In the genomic region with DNA sequence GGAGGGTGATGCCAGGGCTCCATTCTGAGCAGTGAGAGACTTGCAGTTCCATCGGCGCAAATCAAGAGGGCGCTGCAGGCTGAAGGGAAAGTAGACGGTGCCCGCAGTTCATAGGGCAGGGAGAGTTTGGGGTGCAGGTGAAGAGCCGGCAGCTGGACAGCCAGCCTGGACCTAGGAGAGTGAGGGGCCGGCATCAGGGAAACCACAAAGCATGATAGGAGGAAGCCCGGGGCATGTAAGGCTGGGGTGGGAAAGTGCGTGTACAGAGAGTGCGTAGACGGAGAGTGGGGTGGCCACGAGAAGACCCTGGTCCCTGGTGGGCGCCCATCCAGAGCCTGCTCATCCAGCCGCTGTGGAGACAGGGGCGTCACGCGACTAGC, we compare ENCODE assay signal across 10 cellular contexts.
DNase-seq lines count a peak whose midpoint lies in the region; ATAC-seq and TF ChIP-seq lines count a peak whose summit lies in the region.
"Had no signal": no experiment of that assay in that cellular context is flagged by ENCODE, and none has a peak within 500 bp of the region (broad histone marks: within the 10 kb centered on the region; RNA-seq: fewer than 3 reads in every experiment).

No MANE protein-coding gene starts in this region.

- POLR2A ChIA-PET in activated CD8-positive, alpha-beta T cell treated with anti-CD3 and anti-CD28 coated beads for 36 hours (lab: Charles Lee), result interaction anchor here (2.1 to 3.5 kb wide), 2 partner anchors 13 to 33 kb away, joined by 7 to 39 read pairs; no protein-coding TSS in a partner anchor

- peaks cover 13% of the 10 kb centered on the region for H3K79me1 ChIP-seq in mesenchymal stem cell (replicated peaks; ENCODE audit: low read length, poor library complexity, severe bottlenecking)

- H3K4me1 ChIP-seq in mesenchymal stem cell (ENCODE audit: control insufficient read depth, insufficient read depth, low read depth, low read length), result peaks cover 40% of the 10 kb centered on the region
- H3K4me1 ChIP-seq in aorta (ENCODE audit: control insufficient read depth in 1 of 2, insufficient read depth in 2 of 2, low read length in 2 of 2), result no peaks in the 10 kb centered on the region

- TF ChIP-seq CTCF in activated CD8-positive, alpha-beta T cell treated with anti-CD3 and anti-CD28 coated beads for 36 hours (IDR thresholded peaks at IDR 0.05), result no peak

- no peak overlapping the region for H3K4me2 ChIP-seq in mesenchymal stem cell (ENCODE audit: low read length, poor library complexity, severe bottlenecking)

- peak overlapping the region; percentile 6 to 85 for H2BK12ac ChIP-seq in mesenchymal stem cell (ENCODE audit: low read length in 2 of 2)

- H3K4me3 ChIP-seq in mesenchymal stem cell (ENCODE audit: insufficient read depth in 1 of 2, low read depth in 1 of 2, low read length in 2 of 2) (no peak overlapping the region), aorta (ENCODE audit: low read length in 2 of 2) (no peak overlapping the region)
- H3K4me3 ChIP-seq: gastrocnemius medialis had no signal

- peak overlapping the region; percentile 96 for H3K27ac ChIP-seq in mesenchymal stem cell (ENCODE audit: low read length, poor library complexity, severe bottlenecking)
- H3K27ac ChIP-seq in aorta (ENCODE audit: low read depth in 1 of 2, low read length in 2 of 2), result no peak overlapping the region

- H3K4ac ChIP-seq in mesenchymal stem cell (ENCODE audit: low read depth in 1 of 2, low read length in 2 of 2), result peak overlapping the region in 1 of 2 experiments; percentile 20

- no peak overlapping the region for H2BK5ac ChIP-seq in mesenchymal stem cell (ENCODE audit: low read depth, low read length, poor library complexity, severe bottlenecking)

- CTCF ChIA-PET in activated CD8-positive, alpha-beta T cell treated with anti-CD3 and anti-CD28 coated beads for 36 hours (lab: Charles Lee), result no interaction called here

- H2AK5ac ChIP-seq in mesenchymal stem cell (ENCODE audit: low read length, severe bottlenecking), result no peak overlapping the region

- H3K9me3 ChIP-seq in mesenchymal stem cell (ENCODE audit: control insufficient read depth, low read length) (no peaks in the 10 kb centered on the region), aorta (ENCODE audit: control insufficient read depth, low read length) (no peaks in the 10 kb centered on the region)
- H3K9me3 ChIP-seq: gastrocnemius medialis had no signal

- H3K4me3 Mint-ChIP-seq in activated CD8-positive, alpha-beta T cell treated with anti-CD3 and anti-CD28 coated beads for 36 hours, result peak overlapping the region; percentile 69

- intact Hi-C loops in left ventricle myocardium superior (cut with micrococcal nuclease), result no loop called here
- intact Hi-C loops in cardiac septum (cut with DNase I), result no loop called here
- intact Hi-C loops in activated CD8-positive, alpha-beta T cell treated with anti-CD3 and anti-CD28 coated beads for 36 hours (cut with micrococcal nuclease), result loop anchor here (5.0 to 10.0 kb wide), 3 partner anchors 33 to 106 kb away; no protein-coding TSS in a partner anchor
- intact Hi-C loops in aorta (cut with DNase I), result no loop called here

- no peak overlapping the region for H2BK120ac ChIP-seq in mesenchymal stem cell (ENCODE audit: low read depth, low read length)

- H3K36me3 ChIP-seq in mesenchymal stem cell (ENCODE audit: control insufficient read depth in 1 of 2, insufficient read depth in 2 of 2, low read depth in 1 of 2, low read length in 2 of 2) (peaks cover 48 to 65% of the 10 kb centered on the region in 2 experiments), aorta (ENCODE audit: control insufficient read depth in 1 of 2, insufficient read depth in 2 of 2, low read length in 1 of 2) (no peaks in the 10 kb centered on the region)

- peaks cover 62% of the 10 kb centered on the region for H3K4me1 Mint-ChIP-seq in activated CD8-positive, alpha-beta T cell treated with anti-CD3 and anti-CD28 coated beads for 36 hours (ENCODE audit: low read depth)

- peak overlapping the region; percentile 21 for H4K8ac ChIP-seq in mesenchymal stem cell (ENCODE audit: low read length)

- H3K23ac ChIP-seq in mesenchymal stem cell (ENCODE audit: low read length in 2 of 2), result no peak overlapping the region

- peak; percentile 28 for DNase-seq in left ventricle myocardium superior
- no peak for DNase-seq in cardiac septum (ENCODE audit: low spot score)
- no peak for DNase-seq in activated CD8-positive, alpha-beta T cell treated with anti-CD3 and anti-CD28 coated beads for 36 hours
- no peak for DNase-seq in mesenchymal stem cell
- peak; percentile 32 to 70 for DNase-seq in aorta
- no peak for DNase-seq in DMS79 (lab: John Stamatoyannopoulos, UW)
- DNase-seq: cerebellar nuclear complex had no signal

- peak overlapping the region; percentile 92 for H3K27ac Mint-ChIP-seq in activated CD8-positive, alpha-beta T cell treated with anti-CD3 and anti-CD28 coated beads for 36 hours

- H4K91ac ChIP-seq in mesenchymal stem cell (ENCODE audit: low read length), result no peak overlapping the region

- H3K14ac ChIP-seq in mesenchymal stem cell (ENCODE audit: low read length in 2 of 2), result peak overlapping the region in 1 of 2 experiments; percentile 84

- no peak overlapping the region for H2AFZ ChIP-seq in mesenchymal stem cell (ENCODE audit: low read depth, low read length)

- H3K27me3 ChIP-seq in mesenchymal stem cell (ENCODE audit: control insufficient read depth in 1 of 2, insufficient read depth in 1 of 2, low read length in 2 of 2) (no peaks in the 10 kb centered on the region), aorta (ENCODE audit: control insufficient read depth in 1 of 2, insufficient read depth in 2 of 2, low read length in 1 of 2) (no peaks in the 10 kb centered on the region)
- H3K27me3 ChIP-seq: gastrocnemius medialis had no signal

- H2BK15ac ChIP-seq in mesenchymal stem cell (ENCODE audit: low read depth, poor library complexity, severe bottlenecking), result peak overlapping the region; percentile 78

- peak overlapping the region; percentile 86 for H3K9ac ChIP-seq in mesenchymal stem cell (ENCODE audit: low read length)

- WGBS in mesenchymal stem cell, result 91% methylated on average over 17 of the region's 17 CpGs
- WGBS in aorta, 2 donors, result 90 to 98% methylated on average over 17 of the region's 17 CpGs

- H3K9me3 Mint-ChIP-seq in activated CD8-positive, alpha-beta T cell treated with anti-CD3 and anti-CD28 coated beads for 36 hours, result no peaks in the 10 kb centered on the region

- peaks cover 70% of the 10 kb centered on the region for H3K36me3 Mint-ChIP-seq in activated CD8-positive, alpha-beta T cell treated with anti-CD3 and anti-CD28 coated beads for 36 hours (ENCODE audit: low read depth)

- H3K27me3 Mint-ChIP-seq in activated CD8-positive, alpha-beta T cell treated with anti-CD3 and anti-CD28 coated beads for 36 hours, result no peaks in the 10 kb centered on the region

- no peak for ATAC-seq in left ventricle myocardium superior
- ATAC-seq in activated CD8-positive, alpha-beta T cell treated with anti-CD3 and anti-CD28 coated beads for 36 hours, result no peak
- ATAC-seq in aorta (ENCODE audit: low FRiP score), result no peak
- ATAC-seq in HG03095 (IDR thresholded peaks at IDR 0.05; ENCODE audit: unreplicated experiment), result no peak
- ATAC-seq in GM19328 (IDR thresholded peaks at IDR 0.05; ENCODE audit: unreplicated experiment), result no peak
- ATAC-seq: gastrocnemius medialis had no signal

- H3K18ac ChIP-seq in mesenchymal stem cell (ENCODE audit: low read depth in 1 of 2, low read length in 2 of 2), result peak overlapping the region in 1 of 2 experiments; percentile 46

Comparison
In these comparisons a context has a peak if more than half of its experiments do, and no peak if none do; other contexts are left out.
1. DNase-seq: peak in left ventricle myocardium superior (single experiment) and aorta (2 of 2); none in cardiac septum (single experiment), activated CD8-positive, alpha-beta T cell treated with anti-CD3 and anti-CD28 coated beads for 36 hours (single experiment), mesenchymal stem cell (single experiment) and DMS79 (single experiment).